ENCODE assay signal across 9 cellular contexts in genomic region chr11:121652982-121653381, GRCh38.
A peak's percentile ranks its signal among the peaks of the same experiment; 100 is the strongest.
DNase-seq lines count a peak whose midpoint lies in the region; TF ChIP-seq lines count a peak whose summit lies in the region.
"Had no signal": no experiment of that assay in that cellular context is flagged by ENCODE, and none has a peak within 500 bp of the region (broad histone marks: within the 10 kb centered on the region; RNA-seq: fewer than 3 reads in every experiment).

No MANE protein-coding gene starts in this region.

- H3K4me3 ChIP-seq in epithelial cell of esophagus (ENCODE audit: low read length): no peak overlapping the region
- no peak overlapping the region for H3K4me3 ChIP-seq in prostate gland

- intact Hi-C loops in prostate gland (cut with DNase I): loop anchor here (10.0 kb wide), 1 partner anchor 372 kb away; no protein-coding TSS in a partner anchor

- no peaks in the 10 kb centered on the region for H3K9me3 ChIP-seq in prostate gland
- H3K9me3 ChIP-seq: neutrophil had no signal

- no peaks in the 10 kb centered on the region for H3K36me3 ChIP-seq in prostate gland
- H3K36me3 ChIP-seq: neutrophil had no signal

- TF ChIP-seq CTCF in GM12872 (IDR thresholded peaks at IDR 0.05; ENCODE audit: insufficient read depth, low read depth, low read length): 0 out of 3 replicates have a peak, but pooled peaks have one; percentile 17
- peak; percentile 4 for TF ChIP-seq CTCF in epithelial cell of esophagus (IDR thresholded peaks at IDR 0.05; ENCODE audit: insufficient read depth, low read depth, low read length, missing control alignments)
- TF ChIP-seq CTCF in prostate gland (IDR thresholded peaks at IDR 0.05): peak in 3 of 4 experiments; percentile 6 to 19 (median 7)

- WGBS in prostate gland: 46% methylated on average over 3 of the region's 3 CpGs

- no peaks in the 10 kb centered on the region for H3K4me1 ChIP-seq in prostate gland (replicated peaks)

- H3K27ac ChIP-seq in prostate gland: no peak overlapping the region
- H3K27ac ChIP-seq: neutrophil had no signal

- no peak for TF ChIP-seq POLR2A in prostate gland (IDR thresholded peaks at IDR 0.05)

- H3K27me3 ChIP-seq in prostate gland (replicated peaks; ENCODE audit: insufficient read depth): no peaks in the 10 kb centered on the region

- peak; percentile 60 for DNase-seq in NCI-H2227 (lab: John Stamatoyannopoulos, UW; ENCODE audit: unreplicated experiment)
- DNase-seq in epithelial cell of esophagus (ENCODE audit: low read depth): no peak
- no peak for DNase-seq in prostate gland (ENCODE audit: low spot score)
- DNase-seq in stimulated activated CD4-positive, alpha-beta T cell treated with anti-CD3 and anti-CD28 coated beads, Interleukin-1b, Interleukin-23, amount 100 ng/mL, for 48 hours: no peak
- no peak for DNase-seq in activated T-cell treated with anti-CD3 and anti-CD28 coated beads, Interleukin-2, amount 50 U/mL, for 48 hours
- no peak for DNase-seq in OCI-M1 (lab: John Stamatoyannopoulos, UW)
- DNase-seq: NCI-H510A had no signal
